10 cellular contexts compared by ENCODE assay signal in the genomic region with DNA sequence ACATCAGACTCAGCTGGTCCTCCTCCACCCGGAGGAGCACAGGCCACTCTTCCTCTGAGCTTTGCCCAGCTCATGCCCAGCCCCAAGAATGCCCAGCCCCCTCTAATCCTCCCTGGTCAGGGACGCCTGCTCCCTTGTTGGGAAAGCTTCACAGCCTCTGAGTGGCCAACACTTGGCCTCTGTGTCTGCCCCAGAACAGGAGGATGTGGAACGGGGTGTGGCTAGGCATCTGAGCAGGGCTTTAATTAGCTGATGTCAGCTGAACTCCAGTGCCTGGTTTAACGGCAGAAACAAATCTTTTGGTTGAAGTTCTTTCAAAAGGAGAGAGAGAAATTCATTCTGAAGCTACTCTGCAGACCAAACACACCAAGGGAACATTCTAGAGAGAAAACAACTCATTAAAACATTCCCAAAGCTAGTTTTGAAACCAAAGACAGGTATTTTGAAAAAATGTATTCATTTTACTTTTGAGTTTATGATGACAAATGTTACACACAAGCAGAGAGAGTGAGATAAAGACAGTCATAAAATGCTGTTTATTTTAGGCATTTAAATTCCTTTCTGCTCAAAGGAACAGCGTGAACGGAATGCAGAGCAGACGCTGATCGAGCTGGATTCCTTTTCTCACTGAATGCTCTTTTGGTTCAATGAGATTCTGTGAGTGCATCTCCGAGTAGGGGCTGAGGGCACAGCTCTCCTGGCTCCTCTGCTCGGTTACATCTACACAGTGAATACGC.
DNase-seq lines count a peak whose midpoint lies in the region; ATAC-seq, FAIRE-seq and TF ChIP-seq lines count a peak whose summit lies in the region.
"Had no signal": no experiment of that assay in that cellular context is flagged by ENCODE, and none has a peak within 500 bp of the region (broad histone marks: within the 10 kb centered on the region; RNA-seq: fewer than 3 reads in every experiment).

No MANE protein-coding gene starts in this region.

- H3K9me2 ChIP-seq in MM.1S (replicated peaks; ENCODE audit: insufficient read depth, low read length) = no peaks in the 10 kb centered on the region

- no peak for ATAC-seq in naive thymus-derived CD8-positive, alpha-beta T cell
- ATAC-seq in HG02763 (IDR thresholded peaks at IDR 0.05; ENCODE audit: unreplicated experiment) = no peak
- ATAC-seq: activated T-cell treated with anti-CD3 and anti-CD28 coated beads, Interleukin-2, amount 50 U/mL, for 4 hours had no signal

- no peaks in the 10 kb centered on the region for H3K36me3 Mint-ChIP-seq in endodermal cell (ENCODE audit: low read depth)
- H3K36me3 Mint-ChIP-seq in naive thymus-derived CD8-positive, alpha-beta T cell = peaks cover 0 to 10% (median 7%) of the 10 kb centered on the region in 3 donors

- intact Hi-C loops in A673 (cut with micrococcal nuclease; ENCODE audit: unreplicated experiment) = no loop called here

- H2AFZ ChIP-seq in MM.1S (ENCODE audit: low read length) = no peak overlapping the region

- H3K9me3 ChIP-seq in A673 (ENCODE audit: low read depth, low read length, poor library complexity, severe bottlenecking) = peaks cover 5% of the 10 kb centered on the region
- H3K9me3 ChIP-seq in MM.1S (replicated peaks; ENCODE audit: insufficient read depth, low read length) = no peaks in the 10 kb centered on the region
- H3K9me3 ChIP-seq in endodermal cell (ENCODE audit: control insufficient read depth, low read length) = peaks cover 7% of the 10 kb centered on the region
- H3K9me3 ChIP-seq: Peyer's patch had no signal

- H3K4me1 ChIP-seq in A673 (ENCODE audit: insufficient read depth, low read length, poor library complexity, severe bottlenecking) = peaks cover 10% of the 10 kb centered on the region
- peaks cover 4% of the 10 kb centered on the region; the same call in 1 of the 2 replicates for H3K4me1 ChIP-seq in MM.1S (ENCODE audit: low read length)
- H3K4me1 ChIP-seq in endodermal cell (ENCODE audit: control insufficient read depth, insufficient read depth, low read length) = no peaks in the 10 kb centered on the region
- H3K4me1 ChIP-seq: Peyer's patch had no signal

- H3K79me2 ChIP-seq in MM.1S (ENCODE audit: low read length) = no peaks in the 10 kb centered on the region

- H3K4me2 ChIP-seq in MM.1S (ENCODE audit: low read depth, low read length) = no peak overlapping the region

- H3K4me1 Mint-ChIP-seq in endodermal cell = no peaks in the 10 kb centered on the region
- peaks cover 0 to 10% (median 4%) of the 10 kb centered on the region in 4 donors for H3K4me1 Mint-ChIP-seq in naive thymus-derived CD8-positive, alpha-beta T cell

- H3K4me3 ChIP-seq in A673 (ENCODE audit: low read depth, low read length, poor library complexity, severe bottlenecking) = no peak overlapping the region
- H3K4me3 ChIP-seq in MM.1S (ENCODE audit: low read length) = no peak overlapping the region
- no peak overlapping the region for H3K4me3 ChIP-seq in endodermal cell (ENCODE audit: low read length)
- H3K4me3 ChIP-seq: Peyer's patch had no signal

- FAIRE-seq in D721Med (lab: Jason Lieb, UNC) = no peak

- no peak overlapping the region for H3K4me3 Mint-ChIP-seq in endodermal cell
- no peak overlapping the region for H3K4me3 Mint-ChIP-seq in naive thymus-derived CD8-positive, alpha-beta T cell
- H3K4me3 Mint-ChIP-seq: activated T-cell treated with anti-CD3 and anti-CD28 coated beads, Interleukin-2, amount 50 U/mL, for 4 hours had no signal

- H3K27ac ChIP-seq in A673 (ENCODE audit: low read depth, low read length, poor library complexity, severe bottlenecking) (peak overlapping the region; percentile 64), MM.1S (ENCODE audit: low read length) (no peak overlapping the region), endodermal cell (ENCODE audit: low read depth, low read length) (peak overlapping the region; percentile 17)

- WGBS in endodermal cell (ENCODE audit: insufficient coverage in 1 of 2, insufficient read length in 1 of 2), 2 experiments = 89 to 90% methylated on average over 10 to 11 of the region's 11 CpGs

- H3F3A ChIP-seq in MM.1S (ENCODE audit: insufficient read depth, low read length) = no peaks in the 10 kb centered on the region

- DNase-seq in A673 (ENCODE audit: low spot score) = no peak
- DNase-seq in MM.1S = peak; percentile 40
- no peak for DNase-seq in endodermal cell
- DNase-seq in myocyte (ENCODE audit: low read depth) = peak; percentile 58
- no peak for DNase-seq in naive thymus-derived CD8-positive, alpha-beta T cell
- DNase-seq in NCI-H1694 (lab: John Stamatoyannopoulos, UW) = no peak
- no peak for DNase-seq in D721Med (ENCODE audit: insufficient read length, low spot score)
- DNase-seq: activated T-cell treated with anti-CD3 and anti-CD28 coated beads, Interleukin-2, amount 50 U/mL, for 4 hours; Peyer's patch had no signal

- CTCF ChIA-PET in A673 (lab: Charles Lee) = no interaction called here

- POLR2A ChIA-PET in A673 (lab: Charles Lee; ENCODE audit: low non-redundant PET) = no interaction called here
- POLR2A ChIA-PET in naive thymus-derived CD8-positive, alpha-beta T cell (lab: Charles Lee) = no interaction called here

- no peaks in the 10 kb centered on the region for H3K36me3 ChIP-seq in A673 (ENCODE audit: insufficient read depth, low read length, poor library complexity, severe bottlenecking)
- H3K36me3 ChIP-seq in MM.1S (replicated peaks; ENCODE audit: insufficient read depth, low read length) = no peaks in the 10 kb centered on the region
- no peaks in the 10 kb centered on the region for H3K36me3 ChIP-seq in endodermal cell (ENCODE audit: control insufficient read depth, insufficient read depth, low read length)
- H3K36me3 ChIP-seq: Peyer's patch had no signal

- H3K27me3 Mint-ChIP-seq in endodermal cell (ENCODE audit: insufficient read depth) = peaks cover 13% of the 10 kb centered on the region
- H3K27me3 Mint-ChIP-seq in naive thymus-derived CD8-positive, alpha-beta T cell = no peaks in the 10 kb centered on the region

- H3K27me3 ChIP-seq in A673 (replicated peaks; ENCODE audit: insufficient read depth, low read depth, low read length, poor library complexity) = no peaks in the 10 kb centered on the region
- no peaks in the 10 kb centered on the region for H3K27me3 ChIP-seq in MM.1S (replicated peaks; ENCODE audit: insufficient read depth, low read length)
- H3K27me3 ChIP-seq in endodermal cell (ENCODE audit: control insufficient read depth, insufficient read depth, low read length, poor library complexity, severe bottlenecking) = no peaks in the 10 kb centered on the region
- H3K27me3 ChIP-seq: Peyer's patch had no signal

- no peaks in the 10 kb centered on the region for H4K20me1 ChIP-seq in MM.1S (ENCODE audit: insufficient read depth, low read length)

- TF ChIP-seq CTCF in A673 (conservative IDR thresholded peaks at IDR 0.05; ENCODE audit: low read depth, low read length) = no peak
- TF ChIP-seq CTCF in MM.1S (IDR thresholded peaks at IDR 0.05; ENCODE audit: low read length) = no peak
- TF ChIP-seq CTCF in endodermal cell (conservative IDR thresholded peaks at IDR 0.05) = no peak
- no peak for TF ChIP-seq CTCF in D721Med (IDR thresholded peaks at IDR 0.05; ENCODE audit: insufficient read depth, missing control alignments)

- H3K9ac ChIP-seq in MM.1S (ENCODE audit: low read length) (no peak overlapping the region), endodermal cell (ENCODE audit: extremely low read depth, low read length, poor library complexity, severe bottlenecking) (no peak overlapping the region)

- peaks cover 10% of the 10 kb centered on the region for H3K9me3 Mint-ChIP-seq in endodermal cell
- no peaks in the 10 kb centered on the region for H3K9me3 Mint-ChIP-seq in naive thymus-derived CD8-positive, alpha-beta T cell
- H3K9me3 Mint-ChIP-seq: activated T-cell treated with anti-CD3 and anti-CD28 coated beads, Interleukin-2, amount 50 U/mL, for 4 hours had no signal

- H3K27ac Mint-ChIP-seq in endodermal cell = no peak overlapping the region
- H3K27ac Mint-ChIP-seq in naive thymus-derived CD8-positive, alpha-beta T cell = no peak overlapping the region

- no TSS peak for BruUV-seq in A673 (replicated peaks; lab: Mats Ljungman, UMichigan)

Comparison
In these comparisons a context has a peak if more than half of its experiments do, and no peak if none do; other contexts are left out.
1. DNase-seq: peak in MM.1S (single experiment) and myocyte (single experiment); none in A673 (single experiment), endodermal cell (single experiment), naive thymus-derived CD8-positive, alpha-beta T cell (0 of 10), NCI-H1694 (single experiment) and D721Med (single experiment).